Comparison of ENCODE assay signal across 11 cellular contexts in genomic region chr4:118825799-118826198, GRCh38. TPM values are rescaled to one million over a fixed set of nuclear protein-coding genes. Genes with fewer than 3 reads are reported as not detected.
DNase-seq lines count a peak whose midpoint lies in the region; ATAC-seq and TF ChIP-seq lines count a peak whose summit lies in the region.
"Had no signal": no experiment of that assay in that cellular context is flagged by ENCODE, and none has a peak within 500 bp of the region (broad histone marks: within the 10 kb centered on the region; RNA-seq: fewer than 3 reads in every experiment).

No MANE protein-coding gene starts in this region.

- peaks cover 2% of the 10 kb centered on the region for H3K27me3 Mint-ChIP-seq in endothelial cell (ENCODE audit: unreplicated experiment)

- no peak for TF ChIP-seq CTCF in endothelial cell (IDR thresholded peaks at IDR 0.05; ENCODE audit: unreplicated experiment)
- TF ChIP-seq CTCF in GM10248 (IDR thresholded peaks at IDR 0.05; ENCODE audit: control extremely low read depth, extremely low read depth, low read depth, missing control alignments) = no peak
- TF ChIP-seq CTCF in ovary (IDR thresholded peaks at IDR 0.05) = no peak

- CTCF ChIA-PET in GM10248 (lab: Yijun Ruan, JAX) = interaction anchor here (1.0 to 3.0 kb wide), 5 partner anchors 9 to 83 kb away, joined by 4 to 15 read pairs (median 5); partner anchors contain the start of gene SEC24D

- H3K9me3 ChIP-seq in ovary = no peaks in the 10 kb centered on the region
- H3K9me3 ChIP-seq: vagina had no signal

- 78 to 87% (median 80%) methylated on average over 3 of the region's 3 CpGs for WGBS in ovary, 3 donors

- H3K4me3 ChIP-seq in ovary = no peak overlapping the region
- H3K4me3 ChIP-seq: vagina had no signal

- H3K4me3 Mint-ChIP-seq in endothelial cell (ENCODE audit: unreplicated experiment) = no peak overlapping the region

- no peaks in the 10 kb centered on the region for H3K27me3 ChIP-seq in ovary
- H3K27me3 ChIP-seq: vagina had no signal

- H3K4me1 ChIP-seq in ovary (ENCODE audit: insufficient read depth) = peaks cover 7% of the 10 kb centered on the region

- POLR2A ChIA-PET in GM10248 (lab: Yijun Ruan, JAX) = interaction anchor here (3.1 kb wide), 1 partner anchor 10 kb away, joined by 13 read pairs; the partner anchor contains the start of gene SEC24D

- ATAC-seq in GM18870 (IDR thresholded peaks at IDR 0.05; ENCODE audit: unreplicated experiment) (peak; percentile 68), GM21528 (IDR thresholded peaks at IDR 0.05; ENCODE audit: low FRiP score, unreplicated experiment) (peak; percentile 51), HG03066 (IDR thresholded peaks at IDR 0.05; ENCODE audit: low read depth, unreplicated experiment) (peak; percentile 38)
- ATAC-seq: PC-3 had no signal

- DNase-seq in endothelial cell (ENCODE audit: low spot score) (no peak), GM10248 (ENCODE audit: extremely low spot score) (no peak), H4 (ENCODE audit: low spot score) (no peak), HK-2 (ENCODE audit: unreplicated experiment) (no peak), ovary (no peak)
- DNase-seq: KG1, PC-3 had no signal

- H3K9me3 Mint-ChIP-seq in endothelial cell (ENCODE audit: unreplicated experiment) = no peaks in the 10 kb centered on the region

- no peak overlapping the region for H3K27ac ChIP-seq in ovary

- no peak for TF ChIP-seq POLR2A in ovary (IDR thresholded peaks at IDR 0.05)

- no peaks in the 10 kb centered on the region for H3K36me3 ChIP-seq in ovary

- H3K36me3 Mint-ChIP-seq in endothelial cell (ENCODE audit: low read depth, unreplicated experiment) = peaks cover 34% of the 10 kb centered on the region

- H3K27ac Mint-ChIP-seq in endothelial cell (ENCODE audit: unreplicated experiment) = peak overlapping the region; percentile 45

- intact Hi-C loops in ovary (cut with DNase I) = no loop called here

- TF ChIP-seq EP300 in ovary (IDR thresholded peaks at IDR 0.05) = no peak

- H3K4me1 Mint-ChIP-seq in endothelial cell (ENCODE audit: unreplicated experiment) = peaks cover 27% of the 10 kb centered on the region

RNA-seq across cellular contexts. Expression of gene SEC24D, which starts 10.1 kb away (rescaled TPM):
- total RNA-seq in endothelial cell (ENCODE audit: unreplicated experiment) (70.4 TPM), ovary (10 to 100 TPM; 25.2 to 53.0 (median 39.5) TPM)
- 41.0 and 62.8 TPM in 2 replicates for total RNA-seq in H4 (2014; rRNA removed; shearing (Covaris generic))
- 10 to 100 TPM; 15.4 to 36.4 TPM for polyA plus RNA-seq in ovary
